ENCODE assay signal across 1 cellular context in the genomic region with DNA sequence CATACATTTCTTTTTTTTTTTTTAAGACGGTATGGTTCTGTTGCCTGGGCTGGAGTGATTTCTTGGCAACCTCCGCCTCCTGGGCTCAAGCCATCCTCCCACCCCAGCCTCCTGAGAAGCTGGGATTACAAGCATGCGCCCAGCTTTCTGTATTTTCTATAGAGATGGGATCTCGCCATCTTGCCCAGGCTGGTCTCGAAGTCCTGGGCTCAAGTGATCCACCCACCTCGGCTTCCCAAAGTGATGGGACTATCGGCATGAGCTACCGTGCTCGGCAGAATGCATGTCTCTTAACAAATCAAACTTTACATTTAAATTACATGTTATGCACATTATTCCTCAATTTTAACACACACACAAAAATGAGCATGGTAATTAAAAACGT.
TF ChIP-seq lines count a peak whose summit lies in the region.

No MANE protein-coding gene starts in this region.

TF ChIP-seq in GM23338, 12 proteins besides CTCF, POLR2A, EP300 and RAD21:
- no peak for TF ChIP-seq ZNF462 (CRISPR knock-in tag; IDR thresholded peaks at IDR 0.05)
- no peak for TF ChIP-seq NANOG (IDR thresholded peaks at IDR 0.05; ENCODE audit: borderline replicate concordance)
- no peak for TF ChIP-seq EZH2phosphoT487 (IDR thresholded peaks at IDR 0.05; ENCODE audit: unreplicated experiment)
- TF ChIP-seq CREB1 (CRISPR knock-in tag; IDR thresholded peaks at IDR 0.05; ENCODE audit: low read depth), result no peak
- no peak for TF ChIP-seq ETS1 (IDR thresholded peaks at IDR 0.05)
- TF ChIP-seq POLR2AphosphoS5 (IDR thresholded peaks at IDR 0.05; ENCODE audit: low read depth), result no peak
- no peak for TF ChIP-seq REST (IDR thresholded peaks at IDR 0.05; ENCODE audit: unreplicated experiment)
- TF ChIP-seq STAT1 (IDR thresholded peaks at IDR 0.05; ENCODE audit: unreplicated experiment), result no peak
